40 cellular contexts compared by ENCODE assay signal in the genomic region with DNA sequence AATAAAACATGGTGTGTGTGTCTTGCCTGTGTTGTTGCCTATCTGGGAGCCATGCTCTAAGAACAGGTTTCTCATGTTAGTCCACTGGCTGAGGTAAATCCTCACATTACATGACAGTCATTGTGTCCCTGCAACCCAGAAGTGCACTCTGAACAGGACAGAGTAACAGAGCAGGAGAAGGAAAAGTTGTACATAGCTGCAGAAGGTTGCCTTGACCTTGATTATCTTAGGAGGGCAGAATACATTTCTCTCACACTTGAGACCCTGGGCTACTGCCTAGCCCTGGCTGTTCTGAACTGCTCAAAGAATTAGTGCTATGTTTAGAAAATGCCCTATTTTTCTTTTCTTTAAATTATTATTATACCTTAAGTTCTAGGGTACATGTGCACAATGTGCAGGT. TPM values are rescaled to one million over a fixed set of nuclear protein-coding genes. Genes with fewer than 3 reads are reported as not detected.
"Had no signal": no experiment of that assay in that cellular context is flagged by ENCODE, and none has a peak within 500 bp of the region (broad histone marks: within the 10 kb centered on the region; RNA-seq: fewer than 3 reads in every experiment).

No MANE protein-coding gene starts in this region.

- H3K27me3 ChIP-seq: MG63 had no signal

- DNase-seq: Karpas-422, Kasumi-1, MG63, MM.1S, MV-4-11, NCI-H1048, NCI-H1092, NCI-H1092 treated with DMSO at 0.1 percent for 48 hours, NCI-H1105, NCI-H1105 treated with DMSO at 0.1 percent for 48 hours, NCI-H1417, NCI-H1417 treated with DMSO at 0.1 percent for 48 hours, NCI-H1436, NCI-H1436 treated with DMSO at 0.1 percent for 48 hours, NCI-H146, NCI-H1694, NCI-H1694 treated with DMSO at 0.1 percent for 48 hours, NCI-H187, NCI-H187 treated with DMSO at 0.1 percent for 48 hours, NCI-H1930, NCI-H2029, NCI-H2029 treated with DMSO at 0.1 percent for 48 hours, NCI-H2081, NCI-H2081 treated with DMSO at 0.1 percent for 48 hours, NCI-H2107, NCI-H2171, NCI-H2171 treated with DMSO at 0.1 percent for 48 hours, NCI-H2227 treated with DMSO at 0.1 percent for 48 hours, NCI-H226, NCI-H345, NCI-H446, NCI-H446 treated with DMSO at 0.1 percent for 48 hours, NCI-H510A, NCI-H510A treated with DMSO at 0.1 percent for 48 hours, NCI-H524, NCI-H524 treated with DMSO at 0.1 percent for 48 hours had no signal

- H3K4me3 ChIP-seq: MG63 had no signal

RNA-seq across cellular contexts. Expression of a gene that starts 20.0 kb away (rescaled TPM):
- total RNA-seq: LHCN-M2, M059J, MCF 10A, NCI-H460 had no signal

RNA-seq across cellular contexts. Expression of a gene that starts 30.8 kb away (rescaled TPM):
- total RNA-seq: M059J had no signal
